In genomic region chr4:36243355-36244256, GRCh38 we compare ENCODE assay signal across 9 cellular contexts. TPM values are rescaled to one million over a fixed set of nuclear protein-coding genes. Genes with fewer than 3 reads are reported as not detected.
DNase-seq lines count a peak whose midpoint lies in the region; ATAC-seq and TF ChIP-seq lines count a peak whose summit lies in the region.
"Had no signal": no experiment of that assay in that cellular context is flagged by ENCODE, and none has a peak within 500 bp of the region (broad histone marks: within the 10 kb centered on the region; RNA-seq: fewer than 3 reads in every experiment).

No MANE protein-coding gene starts in this region.

- H3K4me1 Mint-ChIP-seq in osteocyte (ENCODE audit: unreplicated experiment) = peaks cover 15% of the 10 kb centered on the region

- H3K36me3 ChIP-seq in tibial nerve = no peaks in the 10 kb centered on the region

- TF ChIP-seq CTCF in osteocyte (IDR thresholded peaks at IDR 0.05) = no peak
- no peak for TF ChIP-seq CTCF in tibial nerve (IDR thresholded peaks at IDR 0.05)

- peak overlapping the region; percentile 54 for H3K27ac Mint-ChIP-seq in osteocyte (ENCODE audit: unreplicated experiment)

- 5 to 9% methylated on average over 19 to 38 of the region's 38 CpGs for WGBS in tibial nerve, 2 donors

- H3K4me1 ChIP-seq in tibial nerve = peaks cover 0 to 24% (median 0%) of the 10 kb centered on the region in 4 donors

- no peaks in the 10 kb centered on the region for H3K36me3 Mint-ChIP-seq in osteocyte (ENCODE audit: unreplicated experiment)

- no peaks in the 10 kb centered on the region for H3K27me3 ChIP-seq in tibial nerve

- no peaks in the 10 kb centered on the region for H3K9me3 ChIP-seq in tibial nerve

- TF ChIP-seq EP300 in tibial nerve (IDR thresholded peaks at IDR 0.05) = peak in 1 of 2 donors; percentile 6

- TF ChIP-seq POLR2A in tibial nerve (IDR thresholded peaks at IDR 0.05) = peak in 1 of 2 donors; percentile 5

- H3K4me3 Mint-ChIP-seq in osteocyte (ENCODE audit: unreplicated experiment) = peak overlapping the region; percentile 77

- peaks cover 7% of the 10 kb centered on the region for H3K27me3 Mint-ChIP-seq in osteocyte (ENCODE audit: unreplicated experiment)

- no peaks in the 10 kb centered on the region for H3K9me3 Mint-ChIP-seq in osteocyte (ENCODE audit: unreplicated experiment)

- peak overlapping the region; percentile 63 to 99 (median 92) for H3K27ac ChIP-seq in tibial nerve

- DNase-seq in NCI-H2171 treated with DMSO at 0.1 percent for 48 hours (lab: John Stamatoyannopoulos, UW) (peak; percentile 28), glomerular visceral epithelial cell (ENCODE audit: extremely low spot score) (peak; percentile 70), osteocyte (ENCODE audit: extremely low spot score, unreplicated experiment) (peak; percentile 84), tibial nerve (ENCODE audit: low spot score in 2 of 2) (no peak), NCI-H2196 treated with DMSO at 0.1 percent for 48 hours (lab: John Stamatoyannopoulos, UW; ENCODE audit: unreplicated experiment) (no peak)
- DNase-seq in activated effector memory CD4-positive, alpha-beta T cell treated with Interleukin-2 at 50 U/mL for 16 hours = peak; percentile 41

- ATAC-seq in GM18517 (IDR thresholded peaks at IDR 0.05; ENCODE audit: unreplicated experiment) (peak; percentile 8), HG02678 (IDR thresholded peaks at IDR 0.05; ENCODE audit: unreplicated experiment) (peak; percentile 33)

- H3K4me3 ChIP-seq in tibial nerve = peak overlapping the region; percentile 49 to 94 (median 90)

RNA-seq across cellular contexts. Expression of gene ARAP2, which starts 0.7 kb away (rescaled TPM):
- total RNA-seq in osteocyte (1.0 and 2.4 TPM in 2 replicates), tibial nerve (10 to 100 TPM; 12.4 to 65.6 (median 27.5) TPM)

RNA-seq across cellular contexts. Expression of gene DTHD1, which starts 37.8 kb away (rescaled TPM):
- total RNA-seq in osteocyte (not detected in 2 replicates), tibial nerve (under 1 TPM in 3 of 4 donors, not detected in 1; 0.20 to 0.60 (median 0.42) TPM)
- total RNA-seq: glomerular endothelial cell had no signal

Comparison
In these comparisons a context has a peak if more than half of its experiments do, and no peak if none do; other contexts are left out.
1. DNase-seq: peak in NCI-H2171 treated with DMSO at 0.1 percent for 48 hours (single experiment), activated effector memory CD4-positive, alpha-beta T cell treated with Interleukin-2 at 50 U/mL for 16 hours (single experiment), glomerular visceral epithelial cell (single experiment) and osteocyte (single experiment); none in tibial nerve (0 of 2) and NCI-H2196 treated with DMSO at 0.1 percent for 48 hours (single experiment).